In the genomic region with DNA sequence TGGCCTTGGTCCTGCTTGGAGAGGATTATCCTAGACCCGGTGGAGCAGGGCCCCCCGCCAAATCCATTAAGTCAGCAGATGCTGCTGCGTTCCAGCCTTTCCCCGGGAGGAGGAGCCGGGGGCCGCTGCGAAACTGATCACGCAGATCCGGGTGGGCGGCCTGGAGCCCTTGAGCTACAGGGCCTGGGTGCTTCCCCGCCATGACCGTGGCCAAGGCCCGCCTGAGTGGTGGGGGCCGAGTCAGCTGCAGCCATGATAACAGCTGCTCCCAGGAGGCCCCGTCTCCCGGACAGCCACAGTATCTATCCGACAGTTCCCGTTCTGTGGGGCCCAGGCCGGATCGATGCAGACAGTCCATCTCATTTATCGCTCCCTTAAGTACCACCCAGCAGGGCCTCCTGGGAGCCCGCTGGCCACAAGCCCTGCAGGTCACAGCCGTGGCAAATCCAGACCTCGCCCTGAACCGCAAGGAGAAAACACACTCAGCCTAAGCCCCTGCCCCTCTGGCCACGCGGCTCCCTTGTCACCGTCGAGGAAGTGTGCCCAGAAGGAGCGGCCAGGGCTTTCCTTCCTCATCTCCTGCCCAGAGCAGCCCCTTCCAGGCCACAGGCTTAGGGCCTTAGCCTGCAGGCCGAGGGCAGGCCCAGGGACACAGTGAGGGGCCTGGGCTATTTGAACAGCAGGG, we compare ENCODE assay signal across 13 cellular contexts. TPM values are rescaled to one million over a fixed set of nuclear protein-coding genes. Genes with fewer than 3 reads are reported as not detected.
DNase-seq lines count a peak whose midpoint lies in the region; ATAC-seq and TF ChIP-seq lines count a peak whose summit lies in the region.
"Had no signal": no experiment of that assay in that cellular context is flagged by ENCODE, and none has a peak within 500 bp of the region (broad histone marks: within the 10 kb centered on the region; RNA-seq: fewer than 3 reads in every experiment).

No MANE protein-coding gene starts in this region.

- no peaks in the 10 kb centered on the region for H4K20me1 ChIP-seq in fibroblast of lung (ENCODE audit: control insufficient read depth, extremely low read depth, insufficient read depth, low read length)

- H3K4me3 Mint-ChIP-seq in natural killer cell treated with Interleukin-12 subunit alpha and Interleukin-12 subunit beta and Interleukin-15 and Interleukin-18, amount 100 ng/mL, for 72 hours = no peak overlapping the region
- H3K4me3 Mint-ChIP-seq in natural killer cell = no peak overlapping the region
- H3K4me3 Mint-ChIP-seq in activated CD4-positive, alpha-beta T cell treated with anti-CD3 and anti-CD28 coated beads for 36 hours = no peak overlapping the region
- H3K4me3 Mint-ChIP-seq: activated T-cell treated with anti-CD3 and anti-CD28 coated beads, Interleukin-2, amount 50 U/mL, for 72 hours had no signal

- CTCF ChIA-PET in activated CD4-positive, alpha-beta T cell treated with anti-CD3 and anti-CD28 coated beads for 36 hours (lab: Charles Lee) = no interaction called here

- no peaks in the 10 kb centered on the region for H3K27me3 ChIP-seq in fibroblast of lung (ENCODE audit: control insufficient read depth, insufficient read depth, low read length)
- H3K27me3 ChIP-seq: suprapubic skin had no signal

- H3K9me3 ChIP-seq in fibroblast of lung (ENCODE audit: control insufficient read depth, insufficient read depth, low read depth, low read length) = no peaks in the 10 kb centered on the region
- H3K9me3 ChIP-seq: suprapubic skin had no signal

- no peaks in the 10 kb centered on the region for H3K36me3 Mint-ChIP-seq in natural killer cell treated with Interleukin-12 subunit alpha and Interleukin-12 subunit beta and Interleukin-15 and Interleukin-18, amount 100 ng/mL, for 72 hours
- H3K36me3 Mint-ChIP-seq in natural killer cell = no peaks in the 10 kb centered on the region
- no peaks in the 10 kb centered on the region for H3K36me3 Mint-ChIP-seq in activated CD4-positive, alpha-beta T cell treated with anti-CD3 and anti-CD28 coated beads for 36 hours (ENCODE audit: low read depth)

- no peak overlapping the region for H3K27ac Mint-ChIP-seq in natural killer cell treated with Interleukin-12 subunit alpha and Interleukin-12 subunit beta and Interleukin-15 and Interleukin-18, amount 100 ng/mL, for 72 hours
- H3K27ac Mint-ChIP-seq in natural killer cell = no peak overlapping the region
- H3K27ac Mint-ChIP-seq in activated CD4-positive, alpha-beta T cell treated with anti-CD3 and anti-CD28 coated beads for 36 hours = no peak overlapping the region
- H3K27ac Mint-ChIP-seq: activated T-cell treated with anti-CD3 and anti-CD28 coated beads, Interleukin-2, amount 50 U/mL, for 72 hours had no signal

- no peak overlapping the region for H3K4me3 ChIP-seq in fibroblast of lung (replicated peaks in 1 of 4; ENCODE audit: control extremely low read depth in 1 of 4, insufficient read depth in 1 of 4, low read depth in 3 of 4, low read length in 4 of 4)
- H3K4me3 ChIP-seq: suprapubic skin had no signal

- H3K79me2 ChIP-seq in fibroblast of lung (ENCODE audit: control insufficient read depth, insufficient read depth, low read length) = no peaks in the 10 kb centered on the region

- peak overlapping the region; percentile 31 for H2AFZ ChIP-seq in fibroblast of lung (ENCODE audit: low read length)

- intact Hi-C loops in natural killer cell (cut with micrococcal nuclease) = no loop called here
- intact Hi-C loops in activated CD4-positive, alpha-beta T cell treated with anti-CD3 and anti-CD28 coated beads for 36 hours (cut with DNase I, micrococcal nuclease) = no loop called here

- H3K27me3 Mint-ChIP-seq in natural killer cell treated with Interleukin-12 subunit alpha and Interleukin-12 subunit beta and Interleukin-15 and Interleukin-18, amount 100 ng/mL, for 72 hours = no peaks in the 10 kb centered on the region
- H3K27me3 Mint-ChIP-seq in natural killer cell (ENCODE audit: low read depth in 2 of 2) = no peaks in the 10 kb centered on the region
- H3K27me3 Mint-ChIP-seq in activated CD4-positive, alpha-beta T cell treated with anti-CD3 and anti-CD28 coated beads for 36 hours = no peaks in the 10 kb centered on the region

- no peaks in the 10 kb centered on the region for H3K4me1 Mint-ChIP-seq in natural killer cell treated with Interleukin-12 subunit alpha and Interleukin-12 subunit beta and Interleukin-15 and Interleukin-18, amount 100 ng/mL, for 72 hours (ENCODE audit: low read depth in 2 of 2)
- no peaks in the 10 kb centered on the region for H3K4me1 Mint-ChIP-seq in natural killer cell
- H3K4me1 Mint-ChIP-seq in activated CD4-positive, alpha-beta T cell treated with anti-CD3 and anti-CD28 coated beads for 36 hours = no peaks in the 10 kb centered on the region

- peak; percentile 17 to 55 for ATAC-seq in natural killer cell treated with Interleukin-12 subunit alpha and Interleukin-12 subunit beta and Interleukin-15 and Interleukin-18, amount 100 ng/mL, for 72 hours
- no peak for ATAC-seq in natural killer cell
- ATAC-seq in GM21723 (IDR thresholded peaks at IDR 0.05; ENCODE audit: unreplicated experiment) = no peak
- no peak for ATAC-seq in activated CD4-positive, alpha-beta T cell treated with anti-CD3 and anti-CD28 coated beads for 36 hours
- ATAC-seq: activated T-cell treated with anti-CD3 and anti-CD28 coated beads, Interleukin-2, amount 50 U/mL, for 72 hours; left lobe of liver had no signal

- no peak overlapping the region for H3K27ac ChIP-seq in fibroblast of lung (ENCODE audit: insufficient read depth, low read length)
- H3K27ac ChIP-seq: suprapubic skin had no signal

- H3K4me1 ChIP-seq in fibroblast of lung (ENCODE audit: control insufficient read depth, extremely low read depth, insufficient read depth, low read length) = no peaks in the 10 kb centered on the region
- H3K4me1 ChIP-seq: suprapubic skin had no signal

- no peak for TF ChIP-seq CTCF in natural killer cell (IDR thresholded peaks at IDR 0.05)
- TF ChIP-seq CTCF in fibroblast of lung (conservative IDR thresholded peaks at IDR 0.05 in 1 of 2, IDR thresholded peaks at IDR 0.05 in 1 of 2; ENCODE audit: low read depth in 1 of 2, low read length in 2 of 2) = no peak

- DNase-seq in natural killer cell treated with Interleukin-12 subunit alpha and Interleukin-12 subunit beta and Interleukin-15 and Interleukin-18, amount 100 ng/mL, for 72 hours (ENCODE audit: low spot score) = peak; percentile 57
- DNase-seq in natural killer cell (no peak), fibroblast of lung (ENCODE audit: low read depth in 2 of 2) (peak in 1 of 2 donors; percentile 61), mucosa of gallbladder (ENCODE audit: low spot score) (peak; percentile 68), NCI-H1436 (lab: John Stamatoyannopoulos, UW) (no peak), COLO829 (ENCODE audit: low spot score) (no peak)
- DNase-seq in activated CD4-positive, alpha-beta T cell treated with anti-CD3 and anti-CD28 coated beads for 36 hours = no peak
- DNase-seq: activated CD4-positive, CD25-positive, alpha-beta regulatory T cell treated with anti-CD3 and anti-CD28 coated beads, Interleukin-2, amount 50 U/mL, for 72 hours; activated T-cell treated with anti-CD3 and anti-CD28 coated beads, Interleukin-2, amount 50 U/mL, for 72 hours; DMS79 had no signal

- H3K4me2 ChIP-seq in fibroblast of lung (ENCODE audit: extremely low read depth, insufficient read depth, low read length) = no peak overlapping the region

- no peaks in the 10 kb centered on the region for H3K9me3 Mint-ChIP-seq in natural killer cell treated with Interleukin-12 subunit alpha and Interleukin-12 subunit beta and Interleukin-15 and Interleukin-18, amount 100 ng/mL, for 72 hours
- no peaks in the 10 kb centered on the region for H3K9me3 Mint-ChIP-seq in natural killer cell
- H3K9me3 Mint-ChIP-seq in activated CD4-positive, alpha-beta T cell treated with anti-CD3 and anti-CD28 coated beads for 36 hours (ENCODE audit: low read depth) = no peaks in the 10 kb centered on the region
- H3K9me3 Mint-ChIP-seq: activated T-cell treated with anti-CD3 and anti-CD28 coated beads, Interleukin-2, amount 50 U/mL, for 72 hours had no signal

- no peak overlapping the region for H3K9ac ChIP-seq in fibroblast of lung (ENCODE audit: insufficient read depth, low read length)

- POLR2A ChIA-PET in activated CD4-positive, alpha-beta T cell treated with anti-CD3 and anti-CD28 coated beads for 36 hours (lab: Charles Lee) = no interaction called here

- no peaks in the 10 kb centered on the region for H3K36me3 ChIP-seq in fibroblast of lung (ENCODE audit: control insufficient read depth, insufficient read depth, low read length)
- H3K36me3 ChIP-seq: suprapubic skin had no signal

RNA-seq across cellular contexts. Expression of a gene that starts 34.4 kb away (rescaled TPM):
- under 1 TPM; 0.11 to 0.52 TPM for total RNA-seq in natural killer cell treated with Interleukin-12 subunit alpha and Interleukin-12 subunit beta and Interleukin-15 and Interleukin-18, amount 100 ng/mL, for 72 hours
- under 1 TPM; 0.16 to 0.95 (median 0.40) TPM for total RNA-seq in natural killer cell
- 5.1 and 6.4 TPM in 2 replicates for total RNA-seq in fibroblast of lung
- 1.0 and 1.8 TPM in 2 replicates for polyA plus RNA-seq in fibroblast of lung
- polyA plus RNA-seq in fibroblast of lung (2012) = 2.9 and 6.2 TPM in 2 replicates
- polyA minus RNA-seq in fibroblast of lung (ENCODE audit: low replicate concordance) = 8.1 and 25.6 TPM in 2 replicates
- 6.0 TPM for total RNA-seq in mucosa of gallbladder
- total RNA-seq in activated CD4-positive, alpha-beta T cell treated with anti-CD3 and anti-CD28 coated beads for 36 hours = 1 to 10 TPM; 1.0 to 1.7 TPM

RNA-seq across cellular contexts. Expression of a gene that starts 58.3 kb away (rescaled TPM):
- 10 to 100 TPM; 41.9 to 45.1 TPM for total RNA-seq in natural killer cell treated with Interleukin-12 subunit alpha and Interleukin-12 subunit beta and Interleukin-15 and Interleukin-18, amount 100 ng/mL, for 72 hours
- total RNA-seq in natural killer cell (100 to 1,000 TPM; 103 to 123 (median 107) TPM), fibroblast of lung (55.0 and 60.9 TPM in 2 replicates), mucosa of gallbladder (61.4 TPM)
- polyA plus RNA-seq in fibroblast of lung = 72.9 and 75.2 TPM in 2 replicates
- 58.6 and 62.6 TPM in 2 replicates for polyA plus RNA-seq in fibroblast of lung (2012)
- polyA minus RNA-seq in fibroblast of lung (ENCODE audit: low replicate concordance) = 52.6 and 54.3 TPM in 2 replicates
- 10 to 100 TPM; 44.5 to 45.1 TPM for total RNA-seq in activated CD4-positive, alpha-beta T cell treated with anti-CD3 and anti-CD28 coated beads for 36 hours

Comparison
In these comparisons a context has a peak if more than half of its experiments do, and no peak if none do; other contexts are left out.
1. ATAC-seq: peak in natural killer cell treated with Interleukin-12 subunit alpha and Interleukin-12 subunit beta and Interleukin-15 and Interleukin-18, amount 100 ng/mL, for 72 hours (2 of 2); none in natural killer cell (0 of 3), GM21723 (single experiment) and activated CD4-positive, alpha-beta T cell treated with anti-CD3 and anti-CD28 coated beads for 36 hours (single experiment).
2. DNase-seq: peak in natural killer cell treated with Interleukin-12 subunit alpha and Interleukin-12 subunit beta and Interleukin-15 and Interleukin-18, amount 100 ng/mL, for 72 hours (single experiment) and mucosa of gallbladder (single experiment); none in natural killer cell (single experiment), NCI-H1436 (single experiment), COLO829 (single experiment) and activated CD4-positive, alpha-beta T cell treated with anti-CD3 and anti-CD28 coated beads for 36 hours (single experiment).